1 cellular context compared by ENCODE assay signal in the genomic region with DNA sequence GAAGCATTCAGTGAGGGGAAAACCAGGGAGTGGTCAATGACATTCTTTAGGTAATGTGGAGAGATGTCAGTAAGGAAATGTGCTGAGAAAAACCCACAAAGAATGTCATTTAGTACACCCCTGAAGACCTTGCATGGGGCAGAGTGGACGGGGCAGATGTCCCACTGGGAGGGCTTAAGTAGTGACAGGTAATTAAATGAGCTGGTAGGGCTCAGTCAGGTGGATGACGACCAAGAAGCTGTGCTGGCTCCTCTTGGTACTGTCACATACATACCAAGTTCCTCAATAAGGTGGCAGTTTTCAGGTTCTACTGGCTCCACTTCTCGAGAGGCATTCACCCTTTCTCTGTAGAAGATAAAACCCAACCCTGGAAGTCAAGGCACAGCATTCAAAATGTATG.
TF ChIP-seq lines count a peak whose summit lies in the region.

No MANE protein-coding gene starts in this region.

TF ChIP-seq in GM12878, 131 proteins besides CTCF, POLR2A, EP300 and RAD21 (continued from another document):
- TF ChIP-seq, protein P1, sequence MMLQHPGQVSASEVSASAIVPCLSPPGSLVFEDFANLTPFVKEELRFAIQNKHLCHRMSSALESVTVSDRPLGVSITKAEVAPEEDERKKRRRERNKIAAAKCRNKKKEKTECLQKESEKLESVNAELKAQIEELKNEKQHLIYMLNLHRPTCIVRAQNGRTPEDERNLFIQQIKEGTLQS (IDR thresholded peaks at IDR 0.05; ENCODE audit: borderline replicate concordance, extremely low read depth, low read depth, low read length): no peak
- no peak for TF ChIP-seq POU2F2 (IDR thresholded peaks at IDR 0.05; ENCODE audit: borderline replicate concordance, low read depth, low read length)
- TF ChIP-seq, protein P2, sequence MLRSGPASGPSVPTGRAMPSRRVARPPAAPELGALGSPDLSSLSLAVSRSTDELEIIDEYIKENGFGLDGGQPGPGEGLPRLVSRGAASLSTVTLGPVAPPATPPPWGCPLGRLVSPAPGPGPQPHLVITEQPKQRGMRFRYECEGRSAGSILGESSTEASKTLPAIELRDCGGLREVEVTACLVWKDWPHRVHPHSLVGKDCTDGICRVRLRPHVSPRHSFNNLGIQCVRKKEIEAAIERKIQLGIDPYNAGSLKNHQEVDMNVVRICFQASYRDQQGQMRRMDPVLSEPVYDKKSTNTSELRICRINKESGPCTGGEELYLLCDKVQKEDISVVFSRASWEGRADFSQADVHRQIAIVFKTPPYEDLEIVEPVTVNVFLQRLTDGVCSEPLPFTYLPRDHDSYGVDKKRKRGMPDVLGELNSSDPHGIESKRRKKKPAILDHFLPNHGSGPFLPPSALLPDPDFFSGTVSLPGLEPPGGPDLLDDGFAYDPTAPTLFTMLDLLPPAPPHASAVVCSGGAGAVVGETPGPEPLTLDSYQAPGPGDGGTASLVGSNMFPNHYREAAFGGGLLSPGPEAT (IDR thresholded peaks at IDR 0.05; ENCODE audit: low read depth): peak; percentile 47; the same call in 1 of the 2 replicates
- peak; percentile 14; the same call in 1 of the 2 replicates for TF ChIP-seq RUNX3 (IDR thresholded peaks at IDR 0.05; ENCODE audit: low read length)
